In the genomic region with DNA sequence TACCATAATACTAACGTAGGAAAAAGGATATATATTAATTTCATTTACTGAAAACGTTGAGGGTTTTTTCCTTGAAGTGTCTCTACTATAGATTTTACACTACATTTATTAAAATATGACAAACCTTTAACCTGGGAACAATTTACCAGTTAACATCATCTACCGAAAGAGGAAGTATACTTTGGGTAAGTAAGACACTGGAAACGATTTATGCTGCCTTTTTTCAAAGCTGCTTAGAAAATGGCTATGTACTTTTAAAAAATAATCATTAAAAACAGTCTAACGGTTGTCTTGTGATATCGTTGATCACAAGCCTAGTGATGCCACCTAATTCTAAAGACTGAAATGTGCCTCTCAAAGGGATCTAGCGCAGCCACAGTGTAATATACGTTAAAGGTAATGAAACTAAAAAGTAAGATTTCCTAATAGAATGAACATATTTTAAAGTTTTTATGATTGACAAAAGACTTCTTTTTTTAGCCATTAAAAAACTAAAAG, we compare ENCODE assay signal across 22 cellular contexts. TPM values are rescaled to one million over a fixed set of nuclear protein-coding genes. Genes with fewer than 3 reads are reported as not detected.
DNase-seq lines count a peak whose midpoint lies in the region; ATAC-seq and TF ChIP-seq lines count a peak whose summit lies in the region.
"Had no signal": no experiment of that assay in that cellular context is flagged by ENCODE, and none has a peak within 500 bp of the region (broad histone marks: within the 10 kb centered on the region; RNA-seq: fewer than 3 reads in every experiment).

No MANE protein-coding gene starts in this region.

- H3K4me3 Mint-ChIP-seq in IgD-negative memory B cell (peak overlapping the region; percentile 83 to 92 (median 88)), naive B cell (peak overlapping the region in 7 of 8 donors; percentile 28 to 86 (median 64)), GM23338 (no peak overlapping the region)
- H3K4me3 Mint-ChIP-seq: CD4-positive, alpha-beta T cell had no signal

- H3F3A ChIP-seq in DOHH2 (ENCODE audit: control insufficient read depth, insufficient read depth) (peaks cover 19% of the 10 kb centered on the region), SU-DHL-6 (ENCODE audit: insufficient read depth) (peaks cover 9% of the 10 kb centered on the region; the same call in 1 of the 2 replicates), GM23338 (replicated peaks; ENCODE audit: low read depth) (no peaks in the 10 kb centered on the region)

- intact Hi-C loops in left colon (cut with DNase I, micrococcal nuclease): no loop called here

- no peaks in the 10 kb centered on the region for H3K27me3 ChIP-seq in DOHH2 (ENCODE audit: control insufficient read depth, low read length)
- no peaks in the 10 kb centered on the region for H3K27me3 ChIP-seq in SU-DHL-6 (ENCODE audit: low read length)
- no peaks in the 10 kb centered on the region for H3K27me3 ChIP-seq in GM23338 (ENCODE audit: insufficient read depth)
- H3K27me3 ChIP-seq: tibial artery had no signal

- peak overlapping the region; percentile 69 for H2AFZ ChIP-seq in SU-DHL-6 (ENCODE audit: low read depth, low read length, severe bottlenecking)
- H2AFZ ChIP-seq in GM23338: no peak overlapping the region

- H3K9me3 Mint-ChIP-seq in IgD-negative memory B cell (no peaks in the 10 kb centered on the region), naive B cell (no peaks in the 10 kb centered on the region), GM23338 (no peaks in the 10 kb centered on the region)
- H3K9me3 Mint-ChIP-seq: activated naive CD4-positive, alpha-beta T cell treated with anti-CD3 and anti-CD28 coated beads, Interleukin-2, amount 50 U/mL, for 72 hours; activated T-cell treated with anti-CD3 and anti-CD28 coated beads, Interleukin-2, amount 50 U/mL, for 72 hours; brain; CD4-positive, alpha-beta T cell; stimulated activated naive B cell treated with anti-CD40 and anti-IgM and Interleukin-4, amounts not matched to agents 10 μg/mL and 1 μg/mL and 100 μg/mL, for 72 hours had no signal

- H3K4me1 Mint-ChIP-seq in IgD-negative memory B cell: peaks cover 7 to 17% (median 15%) of the 10 kb centered on the region in 3 donors
- H3K4me1 Mint-ChIP-seq in naive B cell: peaks cover 7 to 18% (median 12%) of the 10 kb centered on the region in 3 donors
- peaks cover 12% of the 10 kb centered on the region for H3K4me1 Mint-ChIP-seq in GM23338

- H3K79me2 ChIP-seq in DOHH2 (ENCODE audit: control insufficient read depth, low read length) (peaks cover 43% of the 10 kb centered on the region), SU-DHL-6 (ENCODE audit: insufficient read depth, low read length) (no peaks in the 10 kb centered on the region), GM23338 (replicated peaks; ENCODE audit: insufficient read depth) (peaks cover 6% of the 10 kb centered on the region; the same call in 1 of the 2 replicates)

- peak; percentile 2 for DNase-seq in naive B cell
- DNase-seq in left colon: no peak
- no peak for DNase-seq in GM23338 (ENCODE audit: low spot score)
- DNase-seq in stimulated activated CD4-positive, alpha-beta T cell treated with anti-CD3 and anti-CD28 coated beads, Interleukin-2, amount 100 ng/mL, for 24 hours: no peak
- DNase-seq in NCI-H2029 (lab: John Stamatoyannopoulos, UW): no peak
- DNase-seq: activated CD8-positive, alpha-beta memory T cell treated with anti-CD3 and anti-CD28 coated beads for 24 hours; activated T-cell treated with anti-CD3 and anti-CD28 coated beads, Interleukin-2, amount 50 U/mL, for 72 hours; CD4-positive, alpha-beta T cell; cortex of kidney; DMS53; foreskin melanocyte; left cardiac atrium; midbrain; NCI-H1930; NCI-H446; stimulated activated naive B cell treated with anti-CD40 and anti-IgM and Interleukin-4, amounts not matched to agents 10 μg/mL and 1 μg/mL and 100 μg/mL, for 72 hours; tibial artery had no signal

- H3K4me2 ChIP-seq in DOHH2 (ENCODE audit: low read length): peak overlapping the region; percentile 63
- peak overlapping the region; percentile 85 for H3K4me2 ChIP-seq in SU-DHL-6 (ENCODE audit: low read depth, low read length, poor library complexity, severe bottlenecking)
- no peak overlapping the region for H3K4me2 ChIP-seq in GM23338

- no peak for TF ChIP-seq CTCF in DOHH2 (IDR thresholded peaks at IDR 0.05; ENCODE audit: low read depth, low read length, poor library complexity, severe bottlenecking)
- TF ChIP-seq CTCF in SU-DHL-6 (IDR thresholded peaks at IDR 0.05; ENCODE audit: insufficient read depth, low read length, poor library complexity, severe bottlenecking): no peak
- TF ChIP-seq CTCF in GM23338 (conservative IDR thresholded peaks at IDR 0.05; ENCODE audit: low read depth in 2 of 2): no peak

- H3K36me3 ChIP-seq in DOHH2 (ENCODE audit: control insufficient read depth, low read length) (no peaks in the 10 kb centered on the region), SU-DHL-6 (ENCODE audit: low read length) (no peaks in the 10 kb centered on the region), GM23338 (ENCODE audit: insufficient read depth) (no peaks in the 10 kb centered on the region)
- H3K36me3 ChIP-seq: tibial artery had no signal

- ATAC-seq in naive B cell (ENCODE audit: low read depth in 2 of 2) (peak; percentile 38 to 48), left colon (no peak), GM23338 (no peak)
- ATAC-seq: left cardiac atrium had no signal

- H3K9me2 ChIP-seq in DOHH2 (replicated peaks; ENCODE audit: control insufficient read depth, low read length) (no peaks in the 10 kb centered on the region), SU-DHL-6 (replicated peaks; ENCODE audit: insufficient read depth, low read length) (no peaks in the 10 kb centered on the region), GM23338 (ENCODE audit: insufficient read depth) (no peaks in the 10 kb centered on the region)

- H4K20me1 ChIP-seq in DOHH2 (ENCODE audit: control insufficient read depth, insufficient read depth, low read depth, low read length) (peaks cover 5% of the 10 kb centered on the region; the same call in 1 of the 2 replicates), SU-DHL-6 (ENCODE audit: low read depth, low read length) (0 out of 2 replicates have a peak, but pooled peaks cover 5% of the 10 kb centered on the region), GM23338 (replicated peaks; ENCODE audit: insufficient read depth) (no peaks in the 10 kb centered on the region)

- peaks cover 3% of the 10 kb centered on the region for H3K36me3 Mint-ChIP-seq in IgD-negative memory B cell
- H3K36me3 Mint-ChIP-seq in naive B cell: no peaks in the 10 kb centered on the region
- H3K36me3 Mint-ChIP-seq in GM23338 (ENCODE audit: low read depth): no peaks in the 10 kb centered on the region
- H3K36me3 Mint-ChIP-seq: activated naive CD4-positive, alpha-beta T cell treated with anti-CD3 and anti-CD28 coated beads, Interleukin-2, amount 50 U/mL, for 72 hours; brain; stimulated activated naive B cell treated with anti-CD40 and anti-IgM and Interleukin-4, amounts not matched to agents 10 μg/mL and 1 μg/mL and 100 μg/mL, for 72 hours had no signal

- H3K4me3 ChIP-seq in DOHH2 (ENCODE audit: low read length) (peak overlapping the region; percentile 59), SU-DHL-6 (ENCODE audit: insufficient read depth, low read length, poor library complexity, severe bottlenecking) (peak overlapping the region; percentile 28), GM23338 (no peak overlapping the region)
- H3K4me3 ChIP-seq: tibial artery had no signal

- H3K9me3 ChIP-seq in DOHH2 (ENCODE audit: control insufficient read depth, insufficient read depth, low read length): no peaks in the 10 kb centered on the region
- no peaks in the 10 kb centered on the region for H3K9me3 ChIP-seq in SU-DHL-6 (ENCODE audit: insufficient read depth, low read length)
- H3K9me3 ChIP-seq: tibial artery had no signal

- peak overlapping the region; percentile 35 for H3K9ac ChIP-seq in SU-DHL-6 (ENCODE audit: low read length)

- H3K27me3 Mint-ChIP-seq in IgD-negative memory B cell (no peaks in the 10 kb centered on the region), naive B cell (no peaks in the 10 kb centered on the region), GM23338 (ENCODE audit: insufficient read depth, low read depth, poor library complexity) (peaks cover 2% of the 10 kb centered on the region)
- H3K27me3 Mint-ChIP-seq: CD4-positive, alpha-beta T cell; stimulated activated naive B cell treated with anti-CD40 and anti-IgM and Interleukin-4, amounts not matched to agents 10 μg/mL and 1 μg/mL and 100 μg/mL, for 72 hours had no signal

- H3K4me1 ChIP-seq in DOHH2 (ENCODE audit: control insufficient read depth, low read length) (peaks cover 52% of the 10 kb centered on the region), GM23338 (ENCODE audit: insufficient read depth) (peaks cover 11% of the 10 kb centered on the region)

- peak overlapping the region; percentile 50 to 97 (median 71) for H3K27ac Mint-ChIP-seq in IgD-negative memory B cell
- H3K27ac Mint-ChIP-seq in naive B cell: peak overlapping the region; percentile 6 to 88 (median 50)
- no peak overlapping the region for H3K27ac Mint-ChIP-seq in GM23338
- H3K27ac Mint-ChIP-seq: activated naive CD4-positive, alpha-beta T cell treated with anti-CD3 and anti-CD28 coated beads, Interleukin-2, amount 50 U/mL, for 72 hours; activated T-cell treated with anti-CD3 and anti-CD28 coated beads, Interleukin-2, amount 50 U/mL, for 72 hours had no signal

- H3K27ac ChIP-seq in DOHH2 (ENCODE audit: low read depth, low read length) (peak overlapping the region; percentile 88), SU-DHL-6 (ENCODE audit: low read depth, low read length) (peak overlapping the region; percentile 53), GM23338 (ENCODE audit: low read depth) (no peak overlapping the region)
- H3K27ac ChIP-seq: tibial artery had no signal

TF ChIP-seq in GM23338, 12 proteins besides CTCF, POLR2A, EP300 and RAD21:
- TF ChIP-seq CREB1 (CRISPR knock-in tag; IDR thresholded peaks at IDR 0.05; ENCODE audit: low read depth) (no peak), ZNF331 (CRISPR knock-in tag; IDR thresholded peaks at IDR 0.05; ENCODE audit: low read depth) (no peak), POLR2AphosphoS5 (IDR thresholded peaks at IDR 0.05; ENCODE audit: low read depth) (no peak)

RNA-seq across cellular contexts. Expression of a gene that starts 50.4 kb away (rescaled TPM):
- 28.3 TPM for polyA plus RNA-seq in IgD-negative memory B cell
- 10 to 100 TPM in 5 of 6 donors, 1 to 10 TPM in 1; 7.8 to 27.5 (median 22.9) TPM for polyA plus RNA-seq in naive B cell (ENCODE audit: low read depth in 6 of 6)
- total RNA-seq in left colon: 10 to 100 TPM; 37.9 to 43.3 TPM
- 15.9 and 30.8 TPM in 2 replicates for total RNA-seq in GM23338 (2014; rRNA removed; shearing (Covaris generic))
- polyA plus RNA-seq in GM23338 (2016; fragmentation: Nextera tagmentation; extraction: Ambion mirVana): 16.6 and 18.1 TPM in 2 replicates

Comparison
In these comparisons a context has a peak if more than half of its experiments do, and no peak if none do; other contexts are left out.
1. ATAC-seq: peak in naive B cell (2 of 2); none in left colon (single experiment) and GM23338 (single experiment).